Comparison of ENCODE assay signal across 8 cellular contexts in the genomic region with DNA sequence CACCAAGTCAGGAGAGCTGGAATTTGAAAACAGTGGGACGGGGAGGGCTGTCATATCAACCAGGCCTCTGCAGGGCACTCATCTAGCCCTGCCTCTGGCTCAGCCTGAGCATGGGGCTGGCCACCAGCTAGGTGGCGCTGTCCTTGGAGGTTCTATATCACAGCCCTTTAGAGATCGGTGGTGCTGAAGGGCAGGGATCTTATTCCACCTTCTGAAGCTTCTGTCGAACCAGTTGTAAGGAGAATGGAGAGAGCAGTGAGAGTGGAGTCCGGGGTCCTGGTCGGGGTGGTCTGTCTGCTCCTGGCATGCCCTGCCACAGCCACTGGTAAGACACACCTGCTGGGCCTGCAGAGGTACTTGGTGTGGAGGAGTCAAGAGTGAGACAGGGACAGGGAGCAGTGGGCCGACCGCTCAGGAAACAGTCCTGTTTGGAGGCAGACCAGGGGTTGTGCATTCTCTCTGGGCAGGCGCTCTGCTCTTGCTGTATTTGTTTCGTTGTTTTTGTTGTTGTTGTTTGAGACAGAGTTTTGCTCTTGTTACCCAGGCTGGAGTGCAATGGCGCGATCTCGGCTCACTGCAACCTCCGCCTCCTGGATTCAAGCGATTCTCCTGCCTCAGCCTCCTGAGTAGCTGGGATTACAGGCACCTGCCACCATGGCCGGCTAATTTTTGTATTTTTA. TPM values are rescaled to one million over a fixed set of nuclear protein-coding genes. Genes with fewer than 3 reads are reported as not detected.
DNase-seq lines count a peak whose midpoint lies in the region; FAIRE-seq and TF ChIP-seq lines count a peak whose summit lies in the region.

A gene with protein sequence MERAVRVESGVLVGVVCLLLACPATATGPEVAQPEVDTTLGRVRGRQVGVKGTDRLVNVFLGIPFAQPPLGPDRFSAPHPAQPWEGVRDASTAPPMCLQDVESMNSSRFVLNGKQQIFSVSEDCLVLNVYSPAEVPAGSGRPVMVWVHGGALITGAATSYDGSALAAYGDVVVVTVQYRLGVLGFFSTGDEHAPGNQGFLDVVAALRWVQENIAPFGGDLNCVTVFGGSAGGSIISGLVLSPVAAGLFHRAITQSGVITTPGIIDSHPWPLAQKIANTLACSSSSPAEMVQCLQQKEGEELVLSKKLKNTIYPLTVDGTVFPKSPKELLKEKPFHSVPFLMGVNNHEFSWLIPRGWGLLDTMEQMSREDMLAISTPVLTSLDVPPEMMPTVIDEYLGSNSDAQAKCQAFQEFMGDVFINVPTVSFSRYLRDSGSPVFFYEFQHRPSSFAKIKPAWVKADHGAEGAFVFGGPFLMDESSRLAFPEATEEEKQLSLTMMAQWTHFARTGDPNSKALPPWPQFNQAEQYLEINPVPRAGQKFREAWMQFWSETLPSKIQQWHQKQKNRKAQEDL (plus strand): TSS at position 202 of the 680 bp plus-strand sequence. CDS start 42 bp downstream, at position 244.

- H3K27ac ChIP-seq in keratinocyte (ENCODE audit: control insufficient read depth, insufficient read depth, low read length): no peak within 1 kb of the TSS

- H3K4me3 Mint-ChIP-seq in MCF 10A (ENCODE audit: unreplicated experiment): no peak within 1 kb of the TSS

- POLR2A ChIA-PET in MCF 10A (lab: Yijun Ruan, JAX): interaction anchor here (0.8 to 0.9 kb wide), 2 partner anchors 9 to 518 kb away, joined by 3 to 4 read pairs; no protein-coding TSS in a partner anchor

- CTCF ChIA-PET in MCF 10A (lab: Yijun Ruan, JAX): interaction anchor here (0.6 to 6.2 kb wide), 11 partner anchors 9 to 260 kb away, joined by 3 to 30 read pairs (median 3); no protein-coding TSS in a partner anchor

- H3K4me1 Mint-ChIP-seq in MCF 10A (ENCODE audit: insufficient read depth, unreplicated experiment): peaks cover 9% of the 10 kb centered on the region

- H3K79me2 ChIP-seq in keratinocyte (ENCODE audit: control insufficient read depth, insufficient read depth, low read length): no peaks in the 10 kb centered on the region

- BruUV-seq in MCF 10A (replicated peaks; lab: Mats Ljungman, UMichigan): no TSS peak

- no peak within 1 kb of the TSS for H3K4me3 ChIP-seq in keratinocyte (ENCODE audit: control insufficient read depth in 2 of 3, extremely low read depth in 1 of 3, insufficient read depth in 2 of 3, low read depth in 1 of 3, low read length in 3 of 3)

- FAIRE-seq in G401.6 (lab: Jason Lieb, UNC): peak; percentile 84
- FAIRE-seq in H54 (lab: Jason Lieb, UNC): peak; percentile 70
- FAIRE-seq in keratinocyte (lab: Jason Lieb, UNC): peak; percentile 83

- no peaks in the 10 kb centered on the region for H3K27me3 ChIP-seq in keratinocyte (ENCODE audit: control insufficient read depth, extremely low read depth, insufficient read depth, low read length)

- dilution Hi-C loops in keratinocyte (cut with MboI; ENCODE audit: extremely low pct_ligation_motif_present, low sequenced_read_pairs): no loop called here

- peaks cover 3% of the 10 kb centered on the region for H3K4me1 ChIP-seq in keratinocyte (ENCODE audit: control insufficient read depth, extremely low read depth, insufficient read depth, low read length)

- H3K4me2 ChIP-seq in keratinocyte (ENCODE audit: control insufficient read depth, extremely low read depth, insufficient read depth, low read depth, low read length): no peak within 1 kb of the TSS

- DNase-seq in H54 (ENCODE audit: insufficient read length, low spot score): peak; percentile 75
- DNase-seq in NCI-H1048 (lab: John Stamatoyannopoulos, UW): peak; percentile 2
- DNase-seq in T-helper 1 cell: peak in 4 of 5 donors; percentile 25 to 83 (median 39)
- DNase-seq in MCF 10A (ENCODE audit: unreplicated experiment): peak; percentile 66
- DNase-seq in keratinocyte (ENCODE audit: low read depth, low spot score): no peak
- peak; percentile 67 for DNase-seq in stimulated activated CD4-positive, alpha-beta T cell treated with anti-CD3 and anti-CD28 coated beads, Interleukin-4, amount 100 ng/mL, for 1 hour
- no peak for DNase-seq in NK-92 treated with Interleukin-12 subunit alpha and Interleukin-12 subunit beta, amount 100 ng/mL, for 24 hours (lab: John Stamatoyannopoulos, UW)

- H3K9ac ChIP-seq in keratinocyte (ENCODE audit: control insufficient read depth, extremely low read depth, insufficient read depth, low read length): no peak within 1 kb of the TSS

- intact Hi-C loops in MCF 10A (cut with micrococcal nuclease): no loop called here

- H3K27ac Mint-ChIP-seq in MCF 10A (ENCODE audit: low read depth, unreplicated experiment): no peak within 1 kb of the TSS

- TF ChIP-seq CTCF in MCF 10A (IDR thresholded peaks at IDR 0.05; ENCODE audit: unreplicated experiment) (peak; percentile 66), keratinocyte (optimal IDR thresholded peaks at IDR 0.05 in 1 of 3, IDR thresholded peaks at IDR 0.05 in 1 of 3, conservative IDR thresholded peaks at IDR 0.05 in 1 of 3; ENCODE audit: extremely low read depth in 1 of 3, insufficient read depth in 2 of 3, low read length in 3 of 3) (peak; percentile 85 to 87 (median 86))

- peaks cover 0 to 1% of the 10 kb centered on the region in 2 experiments for H3K36me3 ChIP-seq in keratinocyte (ENCODE audit: control insufficient read depth in 2 of 2, extremely low read depth in 1 of 2, insufficient read depth in 2 of 2, low read length in 2 of 2)

- H3K27me3 Mint-ChIP-seq in MCF 10A (ENCODE audit: insufficient read depth, unreplicated experiment): peaks cover 11% of the 10 kb centered on the region

- H3K36me3 Mint-ChIP-seq in MCF 10A (ENCODE audit: insufficient read depth, unreplicated experiment): no peaks in the 10 kb centered on the region

- H3K9me3 Mint-ChIP-seq in MCF 10A (ENCODE audit: unreplicated experiment): no peaks in the 10 kb centered on the region

- no peak for TF ChIP-seq POLR2A in H54 (IDR thresholded peaks at IDR 0.05; ENCODE audit: low read depth, low read length)

- no peak within 1 kb of the TSS for H2AFZ ChIP-seq in keratinocyte (ENCODE audit: control insufficient read depth, low read length)

- H3K9me3 ChIP-seq in keratinocyte (ENCODE audit: control insufficient read depth, low read depth, low read length): no peaks in the 10 kb centered on the region

- H3K9me1 ChIP-seq in keratinocyte (ENCODE audit: control insufficient read depth, extremely low read depth, insufficient read depth, low read length): no peaks in the 10 kb centered on the region

- no peaks in the 10 kb centered on the region for H4K20me1 ChIP-seq in keratinocyte (ENCODE audit: control insufficient read depth, extremely low read depth, insufficient read depth, low read length)

RNA-seq across cellular contexts. Expression of the gene that starts here (rescaled TPM):
- 0.52 and 0.65 TPM in 2 replicates for total RNA-seq in MCF 10A (2022)
- polyA plus RNA-seq in keratinocyte: 0.63 to 2.7 TPM (median 1.5 TPM) in 3 replicates
- 1.8 TPM for polyA plus RNA-seq in keratinocyte (2011; ENCODE audit: low read depth)
- 0.28 and 0.45 TPM in 2 replicates for polyA plus RNA-seq in keratinocyte (2011; cell fraction: cytosol; rRNA removed)
- polyA plus RNA-seq in keratinocyte (2011; cell fraction: nucleus; rRNA removed): 7.4 and 8.5 TPM in 2 replicates
- 0.57 and 2.9 TPM in 2 replicates for polyA plus RNA-seq in keratinocyte (2012; ENCODE audit: low replicate concordance)
- polyA minus RNA-seq in keratinocyte: 0.32 to 2.0 TPM (median 1.6 TPM) in 3 replicates
- polyA minus RNA-seq in keratinocyte (2011; cell fraction: cytosol; rRNA and poly(A)+ RNA removed): not detected
- polyA minus RNA-seq in keratinocyte (2011; cell fraction: nucleus; rRNA and poly(A)+ RNA removed): 2.8 and 3.7 TPM in 2 replicates

Comparison
In these comparisons a context has a peak if more than half of its experiments do, and no peak if none do; other contexts are left out.
1. Peak in DNase-seq in MCF 10A; RNA of the gene not detected or under 1 TPM.
2. DNase-seq: peak in H54 (single experiment), NCI-H1048 (single experiment), T-helper 1 cell (4 of 5) and stimulated activated CD4-positive, alpha-beta T cell treated with anti-CD3 and anti-CD28 coated beads, Interleukin-4, amount 100 ng/mL, for 1 hour (single experiment); none in keratinocyte (single experiment) and NK-92 treated with Interleukin-12 subunit alpha and Interleukin-12 subunit beta, amount 100 ng/mL, for 24 hours (single experiment).